ENCODE assay signal across 2 cellular contexts in the genomic region with DNA sequence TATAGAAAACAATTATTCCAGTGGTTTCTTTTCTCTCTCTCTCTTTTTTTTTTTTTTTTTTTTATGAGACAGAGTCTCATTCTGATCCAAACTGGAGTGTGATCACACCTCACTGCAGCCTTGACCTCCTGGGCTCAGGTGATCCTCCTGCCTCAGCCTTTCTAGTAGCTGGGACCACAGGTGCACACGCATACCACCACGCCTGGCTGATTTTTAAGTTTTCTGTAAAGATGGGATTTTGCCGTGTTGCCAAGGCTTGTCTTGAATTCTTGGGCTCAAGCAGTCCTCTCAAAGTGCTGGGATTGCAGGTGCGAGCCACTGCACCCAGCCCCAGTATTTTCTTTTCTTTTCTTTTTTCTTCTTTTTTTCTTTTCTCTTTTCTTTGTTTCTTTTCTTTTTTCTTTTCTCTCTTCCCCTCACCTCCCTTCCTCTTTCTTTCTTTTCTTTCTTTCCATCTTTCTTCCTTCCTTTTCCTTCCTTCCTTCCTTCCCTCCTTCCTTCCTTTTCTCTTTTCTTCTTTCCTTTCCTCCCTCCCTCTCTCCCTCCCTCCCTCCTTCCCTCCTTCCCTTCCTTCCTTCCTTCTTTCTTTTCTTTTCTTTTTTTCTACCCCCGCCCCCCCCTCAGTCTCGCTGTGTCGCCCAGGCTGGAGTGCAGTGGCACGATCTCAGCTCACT.
TF ChIP-seq lines count a peak whose summit lies in the region.

No MANE protein-coding gene starts in this region.

TF ChIP-seq in A549, 52 proteins besides CTCF, POLR2A, EP300 and RAD21 (continued from another document):
- TF ChIP-seq, protein P1, sequence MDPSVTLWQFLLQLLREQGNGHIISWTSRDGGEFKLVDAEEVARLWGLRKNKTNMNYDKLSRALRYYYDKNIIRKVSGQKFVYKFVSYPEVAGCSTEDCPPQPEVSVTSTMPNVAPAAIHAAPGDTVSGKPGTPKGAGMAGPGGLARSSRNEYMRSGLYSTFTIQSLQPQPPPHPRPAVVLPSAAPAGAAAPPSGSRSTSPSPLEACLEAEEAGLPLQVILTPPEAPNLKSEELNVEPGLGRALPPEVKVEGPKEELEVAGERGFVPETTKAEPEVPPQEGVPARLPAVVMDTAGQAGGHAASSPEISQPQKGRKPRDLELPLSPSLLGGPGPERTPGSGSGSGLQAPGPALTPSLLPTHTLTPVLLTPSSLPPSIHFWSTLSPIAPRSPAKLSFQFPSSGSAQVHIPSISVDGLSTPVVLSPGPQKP (IDR thresholded peaks at IDR 0.05; ENCODE audit: low read depth, low read length): no peak
- TF ChIP-seq FOSL2 (IDR thresholded peaks at IDR 0.05): no peak
- TF ChIP-seq FOSL2 (CRISPR knock-in tag; IDR thresholded peaks at IDR 0.05): no peak
- no peak for TF ChIP-seq MAZ (IDR thresholded peaks at IDR 0.05; ENCODE audit: borderline replicate concordance, low read depth, low read length)
- no peak for TF ChIP-seq CBX2 (IDR thresholded peaks at IDR 0.05; ENCODE audit: borderline replicate concordance, low read depth)
- TF ChIP-seq RNF2 (IDR thresholded peaks at IDR 0.05; ENCODE audit: borderline replicate concordance, low read depth): no peak
- no peak for TF ChIP-seq MYC (IDR thresholded peaks at IDR 0.05; ENCODE audit: borderline replicate concordance, low read length)
- no peak for TF ChIP-seq EHMT2 (IDR thresholded peaks at IDR 0.05; ENCODE audit: low read depth)
- TF ChIP-seq RCOR1 (IDR thresholded peaks at IDR 0.05; ENCODE audit: low read depth, low read length): no peak

TF ChIP-seq in GM23338, 12 proteins besides CTCF, POLR2A, EP300 and RAD21 (continued from another document):
- TF ChIP-seq, protein P2, sequence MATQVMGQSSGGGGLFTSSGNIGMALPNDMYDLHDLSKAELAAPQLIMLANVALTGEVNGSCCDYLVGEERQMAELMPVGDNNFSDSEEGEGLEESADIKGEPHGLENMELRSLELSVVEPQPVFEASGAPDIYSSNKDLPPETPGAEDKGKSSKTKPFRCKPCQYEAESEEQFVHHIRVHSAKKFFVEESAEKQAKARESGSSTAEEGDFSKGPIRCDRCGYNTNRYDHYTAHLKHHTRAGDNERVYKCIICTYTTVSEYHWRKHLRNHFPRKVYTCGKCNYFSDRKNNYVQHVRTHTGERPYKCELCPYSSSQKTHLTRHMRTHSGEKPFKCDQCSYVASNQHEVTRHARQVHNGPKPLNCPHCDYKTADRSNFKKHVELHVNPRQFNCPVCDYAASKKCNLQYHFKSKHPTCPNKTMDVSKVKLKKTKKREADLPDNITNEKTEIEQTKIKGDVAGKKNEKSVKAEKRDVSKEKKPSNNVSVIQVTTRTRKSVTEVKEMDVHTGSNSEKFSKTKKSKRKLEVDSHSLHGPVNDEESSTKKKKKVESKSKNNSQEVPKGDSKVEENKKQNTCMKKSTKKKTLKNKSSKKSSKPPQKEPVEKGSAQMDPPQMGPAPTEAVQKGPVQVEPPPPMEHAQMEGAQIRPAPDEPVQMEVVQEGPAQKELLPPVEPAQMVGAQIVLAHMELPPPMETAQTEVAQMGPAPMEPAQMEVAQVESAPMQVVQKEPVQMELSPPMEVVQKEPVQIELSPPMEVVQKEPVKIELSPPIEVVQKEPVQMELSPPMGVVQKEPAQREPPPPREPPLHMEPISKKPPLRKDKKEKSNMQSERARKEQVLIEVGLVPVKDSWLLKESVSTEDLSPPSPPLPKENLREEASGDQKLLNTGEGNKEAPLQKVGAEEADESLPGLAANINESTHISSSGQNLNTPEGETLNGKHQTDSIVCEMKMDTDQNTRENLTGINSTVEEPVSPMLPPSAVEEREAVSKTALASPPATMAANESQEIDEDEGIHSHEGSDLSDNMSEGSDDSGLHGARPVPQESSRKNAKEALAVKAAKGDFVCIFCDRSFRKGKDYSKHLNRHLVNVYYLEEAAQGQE (IDR thresholded peaks at IDR 0.05; ENCODE audit: unreplicated experiment): no peak
- TF ChIP-seq ZNF331 (CRISPR knock-in tag; IDR thresholded peaks at IDR 0.05; ENCODE audit: low read depth) (no peak), NANOG (IDR thresholded peaks at IDR 0.05; ENCODE audit: borderline replicate concordance) (no peak), EZH2phosphoT487 (IDR thresholded peaks at IDR 0.05; ENCODE audit: unreplicated experiment) (no peak), CREB1 (CRISPR knock-in tag; IDR thresholded peaks at IDR 0.05; ENCODE audit: low read depth) (no peak), POLR2AphosphoS5 (IDR thresholded peaks at IDR 0.05; ENCODE audit: low read depth) (no peak), STAT1 (IDR thresholded peaks at IDR 0.05; ENCODE audit: unreplicated experiment) (no peak), EZH2 (IDR thresholded peaks at IDR 0.05; ENCODE audit: low read depth, unreplicated experiment) (no peak), JUNB (IDR thresholded peaks at IDR 0.05; ENCODE audit: unreplicated experiment) (no peak)
- TF ChIP-seq, protein P3, sequence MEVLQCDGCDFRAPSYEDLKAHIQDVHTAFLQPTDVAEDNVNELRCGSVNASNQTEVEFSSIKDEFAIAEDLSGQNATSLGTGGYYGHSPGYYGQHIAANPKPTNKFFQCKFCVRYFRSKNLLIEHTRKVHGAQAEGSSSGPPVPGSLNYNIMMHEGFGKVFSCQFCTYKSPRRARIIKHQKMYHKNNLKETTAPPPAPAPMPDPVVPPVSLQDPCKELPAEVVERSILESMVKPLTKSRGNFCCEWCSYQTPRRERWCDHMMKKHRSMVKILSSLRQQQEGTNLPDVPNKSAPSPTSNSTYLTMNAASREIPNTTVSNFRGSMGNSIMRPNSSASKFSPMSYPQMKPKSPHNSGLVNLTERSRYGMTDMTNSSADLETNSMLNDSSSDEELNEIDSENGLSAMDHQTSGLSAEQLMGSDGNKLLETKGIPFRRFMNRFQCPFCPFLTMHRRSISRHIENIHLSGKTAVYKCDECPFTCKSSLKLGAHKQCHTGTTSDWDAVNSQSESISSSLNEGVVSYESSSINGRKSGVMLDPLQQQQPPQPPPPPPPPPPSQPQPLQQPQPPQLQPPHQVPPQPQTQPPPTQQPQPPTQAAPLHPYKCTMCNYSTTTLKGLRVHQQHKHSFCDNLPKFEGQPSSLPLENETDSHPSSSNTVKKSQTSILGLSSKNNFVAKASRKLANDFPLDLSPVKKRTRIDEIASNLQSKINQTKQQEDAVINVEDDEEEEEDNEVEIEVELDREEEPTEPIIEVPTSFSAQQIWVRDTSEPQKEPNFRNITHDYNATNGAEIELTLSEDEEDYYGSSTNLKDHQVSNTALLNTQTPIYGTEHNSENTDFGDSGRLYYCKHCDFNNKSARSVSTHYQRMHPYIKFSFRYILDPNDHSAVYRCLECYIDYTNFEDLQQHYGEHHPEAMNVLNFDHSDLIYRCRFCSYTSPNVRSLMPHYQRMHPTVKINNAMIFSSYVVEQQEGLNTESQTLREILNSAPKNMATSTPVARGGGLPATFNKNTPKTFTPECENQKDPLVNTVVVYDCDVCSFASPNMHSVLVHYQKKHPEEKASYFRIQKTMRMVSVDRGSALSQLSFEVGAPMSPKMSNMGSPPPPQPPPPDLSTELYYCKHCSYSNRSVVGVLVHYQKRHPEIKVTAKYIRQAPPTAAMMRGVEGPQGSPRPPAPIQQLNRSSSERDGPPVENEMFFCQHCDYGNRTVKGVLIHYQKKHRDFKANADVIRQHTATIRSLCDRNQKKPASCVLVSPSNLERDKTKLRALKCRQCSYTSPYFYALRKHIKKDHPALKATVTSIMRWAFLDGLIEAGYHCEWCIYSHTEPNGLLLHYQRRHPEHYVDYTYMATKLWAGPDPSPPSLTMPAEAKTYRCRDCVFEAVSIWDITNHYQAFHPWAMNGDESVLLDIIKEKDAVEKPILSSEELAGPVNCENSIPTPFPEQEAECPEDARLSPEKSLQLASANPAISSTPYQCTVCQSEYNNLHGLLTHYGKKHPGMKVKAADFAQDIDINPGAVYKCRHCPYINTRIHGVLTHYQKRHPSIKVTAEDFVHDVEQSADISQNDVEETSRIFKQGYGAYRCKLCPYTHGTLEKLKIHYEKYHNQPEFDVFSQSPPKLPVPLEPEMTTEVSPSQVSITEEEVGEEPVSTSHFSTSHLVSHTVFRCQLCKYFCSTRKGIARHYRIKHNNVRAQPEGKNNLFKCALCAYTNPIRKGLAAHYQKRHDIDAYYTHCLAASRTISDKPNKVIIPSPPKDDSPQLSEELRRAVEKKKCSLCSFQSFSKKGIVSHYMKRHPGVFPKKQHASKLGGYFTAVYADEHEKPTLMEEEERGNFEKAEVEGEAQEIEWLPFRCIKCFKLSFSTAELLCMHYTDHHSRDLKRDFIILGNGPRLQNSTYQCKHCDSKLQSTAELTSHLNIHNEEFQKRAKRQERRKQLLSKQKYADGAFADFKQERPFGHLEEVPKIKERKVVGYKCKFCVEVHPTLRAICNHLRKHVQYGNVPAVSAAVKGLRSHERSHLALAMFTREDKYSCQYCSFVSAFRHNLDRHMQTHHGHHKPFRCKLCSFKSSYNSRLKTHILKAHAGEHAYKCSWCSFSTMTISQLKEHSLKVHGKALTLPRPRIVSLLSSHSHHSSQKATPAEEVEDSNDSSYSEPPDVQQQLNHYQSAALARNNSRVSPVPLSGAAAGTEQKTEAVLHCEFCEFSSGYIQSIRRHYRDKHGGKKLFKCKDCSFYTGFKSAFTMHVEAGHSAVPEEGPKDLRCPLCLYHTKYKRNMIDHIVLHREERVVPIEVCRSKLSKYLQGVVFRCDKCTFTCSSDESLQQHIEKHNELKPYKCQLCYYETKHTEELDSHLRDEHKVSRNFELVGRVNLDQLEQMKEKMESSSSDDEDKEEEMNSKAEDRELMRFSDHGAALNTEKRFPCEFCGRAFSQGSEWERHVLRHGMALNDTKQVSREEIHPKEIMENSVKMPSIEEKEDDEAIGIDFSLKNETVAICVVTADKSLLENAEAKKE (CRISPR knock-in tag; IDR thresholded peaks at IDR 0.05): no peak
- TF ChIP-seq, protein P4, sequence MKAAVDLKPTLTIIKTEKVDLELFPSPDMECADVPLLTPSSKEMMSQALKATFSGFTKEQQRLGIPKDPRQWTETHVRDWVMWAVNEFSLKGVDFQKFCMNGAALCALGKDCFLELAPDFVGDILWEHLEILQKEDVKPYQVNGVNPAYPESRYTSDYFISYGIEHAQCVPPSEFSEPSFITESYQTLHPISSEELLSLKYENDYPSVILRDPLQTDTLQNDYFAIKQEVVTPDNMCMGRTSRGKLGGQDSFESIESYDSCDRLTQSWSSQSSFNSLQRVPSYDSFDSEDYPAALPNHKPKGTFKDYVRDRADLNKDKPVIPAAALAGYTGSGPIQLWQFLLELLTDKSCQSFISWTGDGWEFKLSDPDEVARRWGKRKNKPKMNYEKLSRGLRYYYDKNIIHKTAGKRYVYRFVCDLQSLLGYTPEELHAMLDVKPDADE (IDR thresholded peaks at IDR 0.05): no peak
